In the genomic region with DNA sequence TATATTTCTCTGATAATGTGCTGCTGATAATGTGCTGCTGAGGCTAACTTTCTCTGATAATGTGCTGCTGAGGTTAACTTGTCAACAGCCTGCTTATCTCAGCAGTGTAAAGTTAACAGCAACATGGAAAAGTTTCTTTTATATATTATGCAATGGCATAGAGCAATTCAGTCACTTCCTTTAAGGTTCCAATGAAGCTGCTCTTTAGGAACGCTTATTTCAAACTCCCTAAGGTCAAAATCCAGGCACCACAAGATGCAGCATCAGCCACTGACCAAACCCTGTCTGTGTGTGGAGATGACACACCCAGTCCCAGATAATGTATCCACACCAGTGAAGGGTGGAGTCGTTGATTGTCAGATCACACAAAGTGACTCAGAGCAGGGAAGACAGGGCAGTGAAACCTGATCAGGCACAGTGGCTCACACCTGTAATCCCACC, we compare ENCODE assay signal across 1 cellular context. TPM values are rescaled to one million over a fixed set of nuclear protein-coding genes. Genes with fewer than 3 reads are reported as not detected.
"Had no signal": no experiment of that assay in that cellular context is flagged by ENCODE, and none has a peak within 500 bp of the region (broad histone marks: within the 10 kb centered on the region; RNA-seq: fewer than 3 reads in every experiment).

No MANE protein-coding gene starts in this region.

RNA-seq across cellular contexts. Expression of a gene that starts 12.9 kb away (rescaled TPM):
- total RNA-seq: astrocyte had no signal

RNA-seq across cellular contexts. Expression of a gene that starts 21.6 kb away (rescaled TPM):
- total RNA-seq: astrocyte had no signal

RNA-seq across cellular contexts. Expression of a gene that starts 37.3 kb away (rescaled TPM):
- total RNA-seq: astrocyte had no signal

RNA-seq across cellular contexts. Expression of a gene that starts 51.9 kb away (rescaled TPM):
- total RNA-seq: astrocyte had no signal
